ENCODE assay signal across 2 cellular contexts in genomic region chr14:37413504-37414003, GRCh38.
TF ChIP-seq lines count a peak whose summit lies in the region.

No MANE protein-coding gene starts in this region.

TF ChIP-seq in HepG2, 621 proteins besides CTCF, POLR2A, EP300 and RAD21 (continues in another document):
- TF ChIP-seq ZNF773 (CRISPR knock-in tag; IDR thresholded peaks at IDR 0.05; ENCODE audit: borderline replicate concordance): no peak
- TF ChIP-seq ZSCAN29 (CRISPR knock-in tag; conservative IDR thresholded peaks at IDR 0.05): no peak
- TF ChIP-seq SOX13 (IDR thresholded peaks at IDR 0.05): 0 out of 2 replicates have a peak, but pooled peaks have one; percentile 63
- peak in 1 of 2 experiments; percentile 97; a peak in 2 of 4 replicates for TF ChIP-seq SOX13 (CRISPR knock-in tag; conservative IDR thresholded peaks at IDR 0.05 in 1 of 2, IDR thresholded peaks at IDR 0.05 in 1 of 2)
- TF ChIP-seq XRCC5 (optimal IDR thresholded peaks at IDR 0.05; ENCODE audit: low read length): no peak
- TF ChIP-seq KAT7 (CRISPR knock-in tag; IDR thresholded peaks at IDR 0.05; ENCODE audit: borderline replicate concordance): no peak
- peak; percentile 93 for TF ChIP-seq ZMYM4 (CRISPR knock-in tag; IDR thresholded peaks at IDR 0.05)
- TF ChIP-seq ZNF670 (CRISPR knock-in tag; IDR thresholded peaks at IDR 0.05; ENCODE audit: borderline replicate concordance): no peak
- TF ChIP-seq MTF1 (CRISPR knock-in tag; IDR thresholded peaks at IDR 0.05): no peak
- 0 out of 2 replicates have a peak, but pooled peaks have one; percentile 46 for TF ChIP-seq BCL3 (CRISPR knock-in tag; IDR thresholded peaks at IDR 0.05)
- no peak for TF ChIP-seq ZNF672 (CRISPR knock-in tag; IDR thresholded peaks at IDR 0.05)
- no peak for TF ChIP-seq ZNF530 (CRISPR knock-in tag; IDR thresholded peaks at IDR 0.05; ENCODE audit: low read depth)
- peak; percentile 54; the same call in 1 of the 2 replicates for TF ChIP-seq KAT8 (CRISPR knock-in tag; IDR thresholded peaks at IDR 0.05)
- TF ChIP-seq PCBP2 (optimal IDR thresholded peaks at IDR 0.05; ENCODE audit: low read depth, low read length, poor library complexity, severe bottlenecking): no peak
- TF ChIP-seq JARID2 (CRISPR knock-in tag; IDR thresholded peaks at IDR 0.05; ENCODE audit: insufficient replicate concordance): no peak
- TF ChIP-seq ATF6 (CRISPR knock-in tag; conservative IDR thresholded peaks at IDR 0.05): no peak
- TF ChIP-seq MXD1 (CRISPR knock-in tag; IDR thresholded peaks at IDR 0.05): no peak
- no peak for TF ChIP-seq ATM (IDR thresholded peaks at IDR 0.05; ENCODE audit: borderline replicate concordance)
- no peak for TF ChIP-seq ZBTB2 (CRISPR knock-in tag; IDR thresholded peaks at IDR 0.05; ENCODE audit: low read depth)
- peak; percentile 88 for TF ChIP-seq POGZ (CRISPR knock-in tag; IDR thresholded peaks at IDR 0.05)
- no peak for TF ChIP-seq FOXO4 (CRISPR knock-in tag; conservative IDR thresholded peaks at IDR 0.05)
- no peak for TF ChIP-seq ZNF367 (CRISPR knock-in tag; IDR thresholded peaks at IDR 0.05; ENCODE audit: borderline replicate concordance)
- no peak for TF ChIP-seq RFXANK (CRISPR knock-in tag; IDR thresholded peaks at IDR 0.05)
- TF ChIP-seq ZNF10 (CRISPR knock-in tag; IDR thresholded peaks at IDR 0.05; ENCODE audit: borderline replicate concordance, low read depth): no peak

TF ChIP-seq in GM12878, 131 proteins besides CTCF, POLR2A, EP300 and RAD21:
- TF ChIP-seq FOXK2 (IDR thresholded peaks at IDR 0.05) (0 out of 2 replicates have a peak, but pooled peaks have one; percentile 19), JUNB (IDR thresholded peaks at IDR 0.05) (no peak), ZBED1 (IDR thresholded peaks at IDR 0.05; ENCODE audit: borderline replicate concordance) (no peak), BCL11A (IDR thresholded peaks at IDR 0.05; ENCODE audit: low read depth, low read length) (no peak)
